ENCODE assay signal across 8 cellular contexts in the genomic region with DNA sequence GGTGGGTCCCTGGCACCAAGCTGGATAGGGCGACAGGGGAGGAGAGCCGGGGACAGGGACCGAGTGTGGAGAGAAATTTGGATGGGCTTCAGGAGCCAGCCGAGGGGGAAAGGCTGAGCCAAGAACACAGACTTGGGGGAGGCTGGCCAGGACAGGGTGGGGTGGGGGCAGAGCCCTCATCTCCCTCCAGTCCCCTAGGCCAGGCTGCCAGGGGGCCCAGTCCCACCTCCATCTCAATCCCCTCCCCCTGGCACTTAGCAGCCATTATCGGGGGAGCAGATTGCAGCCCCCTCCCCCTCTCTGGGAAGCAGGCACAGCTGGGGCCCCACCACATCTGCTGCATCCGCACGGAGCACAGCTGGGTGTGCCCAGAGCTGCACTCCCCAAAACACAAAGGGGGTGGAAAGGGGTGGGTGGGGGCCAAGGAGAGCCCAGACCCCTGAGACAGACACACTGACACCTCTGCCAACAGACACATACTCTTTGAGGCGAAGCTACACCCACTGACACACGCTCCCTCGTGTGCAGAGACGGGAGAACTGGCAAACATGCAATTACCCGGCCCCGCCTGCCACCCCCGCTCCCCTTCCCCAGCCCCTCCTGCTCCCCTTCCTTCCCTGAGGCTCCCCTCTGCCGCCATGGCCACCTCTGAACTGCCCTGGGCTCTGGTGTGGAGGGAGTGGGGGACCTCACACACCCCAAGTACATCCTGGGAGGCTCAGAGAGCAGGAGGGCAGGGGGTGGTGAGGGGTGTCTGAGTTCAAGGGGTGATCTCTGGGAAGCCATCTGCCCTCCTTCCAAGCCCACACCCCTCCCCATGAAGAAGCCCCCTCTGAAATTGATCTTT. TPM values are rescaled to one million over a fixed set of nuclear protein-coding genes. Genes with fewer than 3 reads are reported as not detected.
DNase-seq lines count a peak whose midpoint lies in the region; ATAC-seq and TF ChIP-seq lines count a peak whose summit lies in the region.

No MANE protein-coding gene starts in this region.

- H3K9ac ChIP-seq in HCT116 (ENCODE audit: low read length) = no peak overlapping the region; the same call in 1 of the 2 replicates

- no peak overlapping the region for H3K27ac ChIP-seq in HCT116 (ENCODE audit: low read depth, low read length)
- no peak overlapping the region; the same call in 1 of the 2 replicates for H3K27ac ChIP-seq in SJCRH30
- H3K27ac ChIP-seq in right lobe of liver = no peak overlapping the region

- BruUV-seq in HCT116 (replicated peaks; lab: Mats Ljungman, UMichigan) = no TSS peak

- 0 out of 4 replicates have a peak overlapping the region, but pooled peaks of 1 of the 2 experiments have one; percentile 2 for H3K4me3 ChIP-seq in HCT116 (replicated peaks in 1 of 2; ENCODE audit: low read depth in 1 of 2, low read length in 2 of 2)
- H3K4me3 ChIP-seq in SJCRH30 = peak overlapping the region; percentile 47
- H3K4me3 ChIP-seq in right lobe of liver = no peak overlapping the region

- H3K4me2 ChIP-seq in HCT116 (ENCODE audit: low read length) = peak overlapping the region; percentile 37

- peak; percentile 61 for ATAC-seq in HCT116
- ATAC-seq in right lobe of liver = peak; percentile 4 to 40 (median 20)

- no peak for TF ChIP-seq CTCF in HCT116 (IDR thresholded peaks at IDR 0.05 in 2 of 3, conservative IDR thresholded peaks at IDR 0.05 in 1 of 3; ENCODE audit: borderline replicate concordance in 1 of 3, insufficient read depth in 1 of 3, low read depth in 2 of 3, low read length in 2 of 3)
- no peak for TF ChIP-seq CTCF in right lobe of liver (IDR thresholded peaks at IDR 0.05)

- no peaks in the 10 kb centered on the region for H3K9me2 ChIP-seq in HCT116 (ENCODE audit: insufficient read depth)

- TF ChIP-seq POLR2A in HCT116 (IDR thresholded peaks at IDR 0.05; ENCODE audit: borderline replicate concordance, extremely low read depth, insufficient read depth, insufficient read length) (no peak), right lobe of liver (IDR thresholded peaks at IDR 0.05) (no peak)

- POLR2A ChIA-PET in HCT116 (lab: Charles Lee) = interaction anchor here (0.7 to 1.4 kb wide), 4 partner anchors 9 to 21 kb away, joined by 3 to 5 read pairs (median 4); partner anchors contain the start of gene GMPPA

- H3K9me3 ChIP-seq in HCT116 (ENCODE audit: control insufficient read depth in 1 of 2, insufficient read depth in 1 of 2, low read depth in 1 of 2, low read length in 2 of 2) = no peaks in the 10 kb centered on the region
- H3K9me3 ChIP-seq in SJCRH30 (replicated peaks) = no peaks in the 10 kb centered on the region
- no peaks in the 10 kb centered on the region for H3K9me3 ChIP-seq in right lobe of liver

- H3K9me3 Mint-ChIP-seq in activated T-helper 2 cell treated with anti-CD3 and anti-CD28 coated beads, Interferon-gamma antibody, Interleukin-2, Interleukin-4, amounts not matched to agents 10 μg/mL and 5 μg/mL and 100 μg/mL, durations not matched to agents 14 hours and 24 hours and 36 hours = no peaks in the 10 kb centered on the region

- RAD21 ChIA-PET in HCT116 (lab: Charles Lee; ENCODE audit: low non-redundant PET in 1 of 2, low total read pairs in 2 of 2, uncharacterized antibody in 2 of 2, unreplicated experiment in 2 of 2) = interaction anchor here (1.5 to 1.6 kb wide), 2 partner anchors 20 to 21 kb away, joined by 10 read pairs; no protein-coding TSS in a partner anchor

- H3K27me3 Mint-ChIP-seq in activated T-helper 2 cell treated with anti-CD3 and anti-CD28 coated beads, Interferon-gamma antibody, Interleukin-2, Interleukin-4, amounts not matched to agents 10 μg/mL and 5 μg/mL and 100 μg/mL, durations not matched to agents 14 hours and 24 hours and 36 hours (ENCODE audit: low read depth) = peaks cover 42% of the 10 kb centered on the region

- H3K79me2 ChIP-seq in HCT116 (ENCODE audit: insufficient read depth, low read length) = no peaks in the 10 kb centered on the region

- H2AFZ ChIP-seq in HCT116 (ENCODE audit: low read depth, low read length, poor library complexity, severe bottlenecking) = no peak overlapping the region

- H3K4me1 ChIP-seq in HCT116 (ENCODE audit: control insufficient read depth in 1 of 2, insufficient read depth in 2 of 2, low read length in 2 of 2) (peaks cover 0 to 19% of the 10 kb centered on the region in 2 experiments; a peak in 2 of 4 replicates), SJCRH30 (peaks cover 53% of the 10 kb centered on the region), right lobe of liver (peaks cover 0 to 3% (median 0%) of the 10 kb centered on the region in 4 donors)

- H3K36me3 ChIP-seq in HCT116 (ENCODE audit: control insufficient read depth in 1 of 2, insufficient read depth in 2 of 2, low read length in 2 of 2) = peaks cover 0 to 4% of the 10 kb centered on the region in 2 experiments; a peak in 1 of 4 replicates
- no peaks in the 10 kb centered on the region; the same call in 1 of the 2 replicates for H3K36me3 ChIP-seq in SJCRH30
- peaks cover 0 to 9% (median 0%) of the 10 kb centered on the region in 4 donors for H3K36me3 ChIP-seq in right lobe of liver

- peaks cover 20% of the 10 kb centered on the region for H3K36me3 Mint-ChIP-seq in activated T-helper 2 cell treated with anti-CD3 and anti-CD28 coated beads, Interferon-gamma antibody, Interleukin-2, Interleukin-4, amounts not matched to agents 10 μg/mL and 5 μg/mL and 100 μg/mL, durations not matched to agents 14 hours and 24 hours and 36 hours (ENCODE audit: low read depth)

- no peak for TF ChIP-seq RAD21 in HCT116 (IDR thresholded peaks at IDR 0.05; ENCODE audit: low read depth)

- H3K27ac Mint-ChIP-seq in activated T-helper 2 cell treated with anti-CD3 and anti-CD28 coated beads, Interferon-gamma antibody, Interleukin-2, Interleukin-4, amounts not matched to agents 10 μg/mL and 5 μg/mL and 100 μg/mL, durations not matched to agents 14 hours and 24 hours and 36 hours = no peak overlapping the region

- DNase-seq in COR-L47 (lab: John Stamatoyannopoulos, UW) = peak; percentile 19
- DNase-seq in HCT116 (ENCODE audit: low read depth, low spot score) = no peak
- peak in 1 of 2 experiments; percentile 35 for DNase-seq in SJCRH30
- no peak for DNase-seq in right lobe of liver
- DNase-seq in activated T-helper 2 cell treated with anti-CD3 and anti-CD28 coated beads, Interferon-gamma antibody, Interleukin-2, Interleukin-4, amounts not matched to agents 10 μg/mL and 5 μg/mL and 100 μg/mL, durations not matched to agents 14 hours and 24 hours and 36 hours (ENCODE audit: low spot score) = no peak
- DNase-seq in NCI-H1048 (lab: John Stamatoyannopoulos, UW) = no peak
- no peak for DNase-seq in cerebellar nuclear complex (lab: John Stamatoyannopoulos, UW)
- DNase-seq in A172 (ENCODE audit: low spot score) = no peak

- no peaks in the 10 kb centered on the region for H3K27me3 ChIP-seq in HCT116 (ENCODE audit: insufficient read depth, low read length)
- no peaks in the 10 kb centered on the region for H3K27me3 ChIP-seq in SJCRH30
- H3K27me3 ChIP-seq in right lobe of liver = no peaks in the 10 kb centered on the region

- peaks cover 6% of the 10 kb centered on the region for H3K4me1 Mint-ChIP-seq in activated T-helper 2 cell treated with anti-CD3 and anti-CD28 coated beads, Interferon-gamma antibody, Interleukin-2, Interleukin-4, amounts not matched to agents 10 μg/mL and 5 μg/mL and 100 μg/mL, durations not matched to agents 14 hours and 24 hours and 36 hours (ENCODE audit: low read depth)

- intact Hi-C loops in HCT116 (cut with micrococcal nuclease) = no loop called here
- intact Hi-C loops in right lobe of liver (cut with DNase I) = no loop called here
- intact Hi-C loops in activated T-helper 2 cell treated with anti-CD3 and anti-CD28 coated beads, Interferon-gamma antibody, Interleukin-2, Interleukin-4, amounts not matched to agents 10 μg/mL and 5 μg/mL and 100 μg/mL, durations not matched to agents 14 hours and 24 hours and 36 hours (cut with micrococcal nuclease) = loop anchor here (1.0 kb wide), 1 partner anchor 21 kb away; no protein-coding TSS in a partner anchor

- H4K20me1 ChIP-seq in HCT116 (ENCODE audit: insufficient read depth) = no peaks in the 10 kb centered on the region

- 22% methylated on average over 9 of the region's 15 CpGs for WGBS in right lobe of liver (ENCODE audit: insufficient coverage, low coverage, low lambda C conversion rate, missing lambda C conversion rate)

- CTCF ChIA-PET in HCT116 (lab: Charles Lee) = interaction anchor here (0.8 to 4.4 kb wide), 8 partner anchors 10 to 106 kb away, joined by 3 to 56 read pairs (median 12); partner anchors contain the start of gene GMPPA

- no peak overlapping the region for H3K4me3 Mint-ChIP-seq in activated T-helper 2 cell treated with anti-CD3 and anti-CD28 coated beads, Interferon-gamma antibody, Interleukin-2, Interleukin-4, amounts not matched to agents 10 μg/mL and 5 μg/mL and 100 μg/mL, durations not matched to agents 14 hours and 24 hours and 36 hours (ENCODE audit: low read depth)

RNA-seq across cellular contexts. Expression of gene ASIC4, which starts 5.1 kb away (rescaled TPM):
- total RNA-seq in HCT116 (2021; ENCODE audit: unreplicated experiment) (2.1 TPM), right lobe of liver (not detected)
- polyA plus RNA-seq in HCT116 (2012) = 1.3 and 1.9 TPM in 2 replicates
- total RNA-seq in SJCRH30 (2014; rRNA removed; shearing (Covaris generic)) = 0.46 and 0.67 TPM in 2 replicates
- total RNA-seq in activated T-helper 2 cell treated with anti-CD3 and anti-CD28 coated beads, Interferon-gamma antibody, Interleukin-2, Interleukin-4, amounts not matched to agents 10 μg/mL and 5 μg/mL and 100 μg/mL, durations not matched to agents 14 hours and 24 hours and 36 hours = not detected in 2 replicates
- 0.12 and 0.43 TPM in 2 replicates for total RNA-seq in A172 (2014; rRNA removed; shearing (Covaris generic))

RNA-seq across cellular contexts. Expression of gene GMPPA, which starts 10.5 kb away (rescaled TPM):
- total RNA-seq in HCT116 (2021; ENCODE audit: unreplicated experiment) = 71.8 TPM
- 78.5 and 89.8 TPM in 2 replicates for polyA plus RNA-seq in HCT116 (2012)
- 21.9 and 22.1 TPM in 2 replicates for total RNA-seq in SJCRH30 (2014; rRNA removed; shearing (Covaris generic))
- 10 to 100 TPM; 21.7 to 54.1 (median 40.2) TPM for total RNA-seq in right lobe of liver
- 52.0 and 52.9 TPM in 2 replicates for total RNA-seq in activated T-helper 2 cell treated with anti-CD3 and anti-CD28 coated beads, Interferon-gamma antibody, Interleukin-2, Interleukin-4, amounts not matched to agents 10 μg/mL and 5 μg/mL and 100 μg/mL, durations not matched to agents 14 hours and 24 hours and 36 hours
- 52.5 and 54.7 TPM in 2 replicates for total RNA-seq in A172 (2014; rRNA removed; shearing (Covaris generic))

RNA-seq across cellular contexts. Expression of gene CHPF, which starts 34.5 kb away (rescaled TPM):
- total RNA-seq in HCT116 (2021; ENCODE audit: unreplicated experiment) (228 TPM), right lobe of liver (100 to 1,000 TPM in 2 of 6 experiments, 10 to 100 TPM in 4; 33.2 to 183 (median 39.6) TPM)
- polyA plus RNA-seq in HCT116 (2012) = 315 and 347 TPM in 2 replicates
- total RNA-seq in SJCRH30 (2014; rRNA removed; shearing (Covaris generic)) = 41.8 and 44.0 TPM in 2 replicates
- total RNA-seq in activated T-helper 2 cell treated with anti-CD3 and anti-CD28 coated beads, Interferon-gamma antibody, Interleukin-2, Interleukin-4, amounts not matched to agents 10 μg/mL and 5 μg/mL and 100 μg/mL, durations not matched to agents 14 hours and 24 hours and 36 hours = 40.2 and 41.9 TPM in 2 replicates
- 139 and 161 TPM in 2 replicates for total RNA-seq in A172 (2014; rRNA removed; shearing (Covaris generic))

RNA-seq across cellular contexts. Expression of gene TMEM198, which starts 34.7 kb away (rescaled TPM):
- 2.1 TPM for total RNA-seq in HCT116 (2021; ENCODE audit: unreplicated experiment)
- 1.9 and 2.0 TPM in 2 replicates for polyA plus RNA-seq in HCT116 (2012)
- 8.1 and 8.2 TPM in 2 replicates for total RNA-seq in SJCRH30 (2014; rRNA removed; shearing (Covaris generic))
- 1 to 10 TPM in 5 of 6 experiments, under 1 TPM in 1; 0.68 to 3.2 (median 1.2) TPM for total RNA-seq in right lobe of liver
- 3.8 and 4.9 TPM in 2 replicates for total RNA-seq in activated T-helper 2 cell treated with anti-CD3 and anti-CD28 coated beads, Interferon-gamma antibody, Interleukin-2, Interleukin-4, amounts not matched to agents 10 μg/mL and 5 μg/mL and 100 μg/mL, durations not matched to agents 14 hours and 24 hours and 36 hours
- 1.4 and 2.2 TPM in 2 replicates for total RNA-seq in A172 (2014; rRNA removed; shearing (Covaris generic))
